In the genomic region with DNA sequence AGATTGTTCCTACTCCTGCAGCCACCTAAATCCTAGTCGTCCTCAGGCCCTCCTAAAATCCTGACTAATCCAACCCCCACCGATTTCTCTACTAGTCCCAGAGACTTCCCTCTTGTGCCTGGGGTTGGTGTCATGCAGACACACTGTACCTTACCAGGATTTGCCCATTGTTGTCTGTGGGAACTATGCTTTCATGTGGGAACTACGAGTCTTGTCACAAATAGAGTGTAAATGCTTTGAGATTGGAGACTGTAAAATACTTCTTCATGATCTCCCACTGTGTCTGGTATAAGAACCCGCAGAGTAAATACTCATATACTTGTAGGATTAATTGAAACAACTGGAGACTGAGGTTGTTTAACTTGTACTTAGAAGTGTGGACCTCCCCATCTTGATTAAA, we compare ENCODE assay signal across 15 cellular contexts. TPM values are rescaled to one million over a fixed set of nuclear protein-coding genes. Genes with fewer than 3 reads are reported as not detected.
DNase-seq lines count a peak whose midpoint lies in the region; FAIRE-seq and TF ChIP-seq lines count a peak whose summit lies in the region.
"Had no signal": no experiment of that assay in that cellular context is flagged by ENCODE, and none has a peak within 500 bp of the region (broad histone marks: within the 10 kb centered on the region; RNA-seq: fewer than 3 reads in every experiment).

No MANE protein-coding gene starts in this region.

- no peak overlapping the region for H3K4me3 ChIP-seq in hepatocyte
- H3K4me3 ChIP-seq in skeletal muscle tissue (ENCODE audit: low read length in 3 of 3) = no peak overlapping the region
- H3K4me3 ChIP-seq: adrenal gland had no signal

- H3K4me3 Mint-ChIP-seq in activated CD4-positive, alpha-beta T cell treated with anti-CD3 and anti-CD28 coated beads, Interleukin-2, amount 10 ng/mL, durations not matched to agents 7 days and 5 days = no peak overlapping the region
- no peak overlapping the region for H3K4me3 Mint-ChIP-seq in activated CD4-positive, alpha-beta memory T cell treated with anti-CD3 and anti-CD28 coated beads, Interleukin-2, amount 10 ng/mL, durations not matched to agents 7 days and 5 days

- H3K27ac ChIP-seq in hepatocyte (peak overlapping the region; percentile 82), skeletal muscle tissue (ENCODE audit: low read depth, low read length) (peak overlapping the region; percentile 46)
- H3K27ac ChIP-seq: adrenal gland had no signal

- H3K79me2 ChIP-seq in hepatocyte = peaks cover 95% of the 10 kb centered on the region

- H3K27me3 ChIP-seq in hepatocyte = no peaks in the 10 kb centered on the region
- H3K27me3 ChIP-seq in skeletal muscle tissue (ENCODE audit: control insufficient read depth in 3 of 3, insufficient read depth in 3 of 3, low read length in 3 of 3) = no peaks in the 10 kb centered on the region
- H3K27me3 ChIP-seq: adrenal gland, stomach had no signal

- no peak overlapping the region for H3K27ac Mint-ChIP-seq in activated CD4-positive, alpha-beta T cell treated with anti-CD3 and anti-CD28 coated beads, Interleukin-2, amount 10 ng/mL, durations not matched to agents 7 days and 5 days
- no peak overlapping the region for H3K27ac Mint-ChIP-seq in activated CD4-positive, alpha-beta memory T cell treated with anti-CD3 and anti-CD28 coated beads, Interleukin-2, amount 10 ng/mL, durations not matched to agents 7 days and 5 days

- H3K4me2 ChIP-seq in hepatocyte = peak overlapping the region; percentile 64

- peak overlapping the region in 1 of 3 donors; percentile 3 for H3K9ac ChIP-seq in skeletal muscle tissue (ENCODE audit: low read depth in 1 of 3, low read length in 3 of 3)

- no peaks in the 10 kb centered on the region for H3K9me2 ChIP-seq in hepatocyte (replicated peaks; ENCODE audit: insufficient read depth)

- WGBS in hepatocyte (ENCODE audit: low lambda C conversion rate, missing lambda C conversion rate) = 36% methylated on average over 4 of the region's 4 CpGs

- H3K27me3 Mint-ChIP-seq in activated CD4-positive, alpha-beta T cell treated with anti-CD3 and anti-CD28 coated beads, Interleukin-2, amount 10 ng/mL, durations not matched to agents 7 days and 5 days = no peaks in the 10 kb centered on the region
- H3K27me3 Mint-ChIP-seq in activated CD4-positive, alpha-beta memory T cell treated with anti-CD3 and anti-CD28 coated beads, Interleukin-2, amount 10 ng/mL, durations not matched to agents 7 days and 5 days = no peaks in the 10 kb centered on the region

- peaks cover 65% of the 10 kb centered on the region for H3K4me1 ChIP-seq in hepatocyte (ENCODE audit: insufficient read depth)
- peaks cover 18 to 35% (median 33%) of the 10 kb centered on the region in 3 donors for H3K4me1 ChIP-seq in skeletal muscle tissue (ENCODE audit: control insufficient read depth in 3 of 3, insufficient read depth in 3 of 3, low read length in 3 of 3)

- no peaks in the 10 kb centered on the region for H3K36me3 Mint-ChIP-seq in activated CD4-positive, alpha-beta T cell treated with anti-CD3 and anti-CD28 coated beads, Interleukin-2, amount 10 ng/mL, durations not matched to agents 7 days and 5 days (ENCODE audit: low read depth)
- peaks cover 3% of the 10 kb centered on the region for H3K36me3 Mint-ChIP-seq in activated CD4-positive, alpha-beta memory T cell treated with anti-CD3 and anti-CD28 coated beads, Interleukin-2, amount 10 ng/mL, durations not matched to agents 7 days and 5 days (ENCODE audit: low read depth)

- DNase-seq in HTR-8/SVneo (ENCODE audit: insufficient read length, low spot score) (no peak), SW480 (ENCODE audit: low spot score) (peak; percentile 20), hepatocyte (ENCODE audit: low spot score) (no peak), NCI-H187 (lab: John Stamatoyannopoulos, UW) (no peak), middle frontal gyrus (ENCODE audit: extremely low spot score, low spot score) (no peak)
- no peak for DNase-seq in activated CD4-positive, alpha-beta T cell treated with anti-CD3 and anti-CD28 coated beads, Interleukin-2, amount 10 ng/mL, durations not matched to agents 7 days and 5 days
- no peak for DNase-seq in activated CD4-positive, alpha-beta memory T cell treated with anti-CD3 and anti-CD28 coated beads, Interleukin-2, amount 10 ng/mL, durations not matched to agents 7 days and 5 days
- DNase-seq: adrenal gland, AML-193, head of caudate nucleus, NCI-H1092, NCI-H446 treated with DMSO at 0.1 percent for 48 hours, posterior cingulate gyrus, stomach had no signal

- H3K36me3 ChIP-seq in hepatocyte (replicated peaks; ENCODE audit: insufficient read depth, low read depth) = no peaks in the 10 kb centered on the region
- H3K36me3 ChIP-seq in skeletal muscle tissue (ENCODE audit: control insufficient read depth in 3 of 3, insufficient read depth in 3 of 3, low read length in 3 of 3) = no peaks in the 10 kb centered on the region
- H3K36me3 ChIP-seq: adrenal gland had no signal

- POLR2A ChIA-PET in activated CD4-positive, alpha-beta T cell treated with anti-CD3 and anti-CD28 coated beads, Interleukin-2, amount 10 ng/mL, durations not matched to agents 7 days and 5 days (lab: Charles Lee) = no interaction called here
- POLR2A ChIA-PET in activated CD4-positive, alpha-beta memory T cell treated with anti-CD3 and anti-CD28 coated beads, Interleukin-2, amount 10 ng/mL, durations not matched to agents 7 days and 5 days (lab: Charles Lee) = no interaction called here

- H3K4me1 Mint-ChIP-seq in activated CD4-positive, alpha-beta T cell treated with anti-CD3 and anti-CD28 coated beads, Interleukin-2, amount 10 ng/mL, durations not matched to agents 7 days and 5 days = peaks cover 10% of the 10 kb centered on the region
- peaks cover 3% of the 10 kb centered on the region for H3K4me1 Mint-ChIP-seq in activated CD4-positive, alpha-beta memory T cell treated with anti-CD3 and anti-CD28 coated beads, Interleukin-2, amount 10 ng/mL, durations not matched to agents 7 days and 5 days

- H3K9me3 Mint-ChIP-seq in activated CD4-positive, alpha-beta T cell treated with anti-CD3 and anti-CD28 coated beads, Interleukin-2, amount 10 ng/mL, durations not matched to agents 7 days and 5 days = no peaks in the 10 kb centered on the region
- H3K9me3 Mint-ChIP-seq in activated CD4-positive, alpha-beta memory T cell treated with anti-CD3 and anti-CD28 coated beads, Interleukin-2, amount 10 ng/mL, durations not matched to agents 7 days and 5 days = no peaks in the 10 kb centered on the region

- TF ChIP-seq CTCF in hepatocyte (IDR thresholded peaks at IDR 0.05; ENCODE audit: poor library complexity) = no peak

- no peak overlapping the region for H2AFZ ChIP-seq in hepatocyte

- CTCF ChIA-PET in activated CD4-positive, alpha-beta T cell treated with anti-CD3 and anti-CD28 coated beads, Interleukin-2, amount 10 ng/mL, durations not matched to agents 7 days and 5 days (lab: Charles Lee) = no interaction called here
- CTCF ChIA-PET in activated CD4-positive, alpha-beta memory T cell treated with anti-CD3 and anti-CD28 coated beads, Interleukin-2, amount 10 ng/mL, durations not matched to agents 7 days and 5 days (lab: Charles Lee) = no interaction called here

- peak; percentile 40 for FAIRE-seq in HTR-8/SVneo (lab: Jason Lieb, UNC)

- H4K20me1 ChIP-seq in hepatocyte (ENCODE audit: insufficient read depth, poor library complexity, severe bottlenecking) = peaks cover 26% of the 10 kb centered on the region

- H3K9me3 ChIP-seq in hepatocyte (ENCODE audit: low read depth) (no peaks in the 10 kb centered on the region), skeletal muscle tissue (ENCODE audit: control insufficient read depth in 3 of 3, low read length in 3 of 3) (no peaks in the 10 kb centered on the region)
- H3K9me3 ChIP-seq: adrenal gland, stomach had no signal

RNA-seq across cellular contexts. Expression of gene B3GNT5, which starts 11.2 kb away (rescaled TPM):
- total RNA-seq in hepatocyte = 39.6 and 40.7 TPM in 2 replicates
- 16.2 and 22.7 TPM in 2 replicates for polyA plus RNA-seq in hepatocyte
- 4.2 TPM for total RNA-seq in skeletal muscle tissue
- total RNA-seq in activated CD4-positive, alpha-beta T cell treated with anti-CD3 and anti-CD28 coated beads, Interleukin-2, amount 10 ng/mL, durations not matched to agents 7 days and 5 days = under 1 TPM; 0.67 to 0.71 TPM
- total RNA-seq in activated CD4-positive, alpha-beta memory T cell treated with anti-CD3 and anti-CD28 coated beads, Interleukin-2, amount 10 ng/mL, durations not matched to agents 7 days and 5 days = under 1 TPM; 0.60 to 0.78 TPM
